ENCODE assay signal across 19 cellular contexts in genomic region chr10:114276671-114277070, GRCh38. TPM values are rescaled to one million over a fixed set of nuclear protein-coding genes. Genes with fewer than 3 reads are reported as not detected.
A peak's percentile ranks its signal among the peaks of the same experiment; 100 is the strongest.
DNase-seq lines count a peak whose midpoint lies in the region; ATAC-seq and TF ChIP-seq lines count a peak whose summit lies in the region.
"Had no signal": no experiment of that assay in that cellular context is flagged by ENCODE, and none has a peak within 500 bp of the region (broad histone marks: within the 10 kb centered on the region; RNA-seq: fewer than 3 reads in every experiment).

No MANE protein-coding gene starts in this region.

- intact Hi-C loops in cardiac septum (cut with DNase I) (no loop called here), Right ventricle myocardium inferior (cut with DNase I) (no loop called here), posterior vena cava (cut with DNase I) (no loop called here), tibial artery (cut with DNase I; ENCODE audit: low total_unique reads) (no loop called here)

- H3K27ac ChIP-seq in tibial artery, result no peak overlapping the region

- CTCF ChIA-PET in HEK293T (lab: Yijun Ruan, JAX), result no interaction called here

- POLR2A ChIA-PET in HEK293T (lab: Yijun Ruan, JAX), result no interaction called here

- H3K4me3 ChIP-seq in tibial artery, result no peak overlapping the region
- H3K4me3 ChIP-seq: GM23338 had no signal

- TF ChIP-seq CTCF in tibial artery (IDR thresholded peaks at IDR 0.05), result no peak

- peaks cover 0 to 23% of the 10 kb centered on the region in 2 donors for H3K27me3 ChIP-seq in tibial artery

- no peaks in the 10 kb centered on the region for H3K9me3 ChIP-seq in tibial artery

- DNase-seq in cardiac septum (ENCODE audit: low spot score) (peak; percentile 26), Right ventricle myocardium inferior (ENCODE audit: missing footprints) (no peak), posterior vena cava (ENCODE audit: low spot score) (peak; percentile 62), tibial artery (peak; percentile 17 to 23), HK-2 (ENCODE audit: unreplicated experiment) (no peak), HEK293T (ENCODE audit: extremely low spot score) (no peak)
- DNase-seq: 8988T; CD4-positive, CD25-positive, alpha-beta regulatory T cell; CD8-positive, alpha-beta memory T cell; COR-L47; DMS 273 treated with DMSO at 0.1 percent for 48 hours; DND-41; EL; HCEC 1CT; HFFc6 had no signal

- no peaks in the 10 kb centered on the region for H3K36me3 ChIP-seq in tibial artery

- ATAC-seq in Right ventricle myocardium inferior, result no peak
- ATAC-seq in HG02678 (IDR thresholded peaks at IDR 0.05; ENCODE audit: unreplicated experiment), result no peak
- ATAC-seq: GM23338 had no signal

- peaks cover 0 to 6% (median 1%) of the 10 kb centered on the region in 4 donors for H3K4me1 ChIP-seq in tibial artery

TF ChIP-seq in HEK293T, 16 proteins besides CTCF, POLR2A, EP300 and RAD21:
- TF ChIP-seq ZNF384 (IDR thresholded peaks at IDR 0.05), result no peak
- TF ChIP-seq TARDBP (IDR thresholded peaks at IDR 0.05), result no peak
- TF ChIP-seq FOXM1 (IDR thresholded peaks at IDR 0.05; ENCODE audit: borderline replicate concordance), result no peak
- TF ChIP-seq HDGF (IDR thresholded peaks at IDR 0.05; ENCODE audit: borderline replicate concordance), result no peak
- no peak for TF ChIP-seq NFRKB (IDR thresholded peaks at IDR 0.05)
- no peak for TF ChIP-seq ELF4 (IDR thresholded peaks at IDR 0.05)
- TF ChIP-seq FOXK2 (IDR thresholded peaks at IDR 0.05), result no peak
- TF ChIP-seq BHLHE40 (IDR thresholded peaks at IDR 0.05; ENCODE audit: borderline replicate concordance), result no peak
- TF ChIP-seq SUZ12 (IDR thresholded peaks at IDR 0.05), result no peak
- no peak for TF ChIP-seq LEF1 (IDR thresholded peaks at IDR 0.05; ENCODE audit: borderline replicate concordance)

RNA-seq across cellular contexts. Expression of gene VWA2, which starts 37.6 kb away (rescaled TPM):
- total RNA-seq in cardiac septum, result not detected
- total RNA-seq in Right ventricle myocardium inferior, result not detected
- total RNA-seq in posterior vena cava, result not detected
- total RNA-seq: B cell; CD8-positive, alpha-beta memory T cell; HepG2 had no signal

Comparison
In these comparisons a context has a peak if more than half of its experiments do, and no peak if none do; other contexts are left out.
1. DNase-seq: peak in cardiac septum (single experiment), posterior vena cava (single experiment) and tibial artery (2 of 2); none in Right ventricle myocardium inferior (single experiment), HK-2 (single experiment) and HEK293T (single experiment).